ENCODE assay signal across 8 cellular contexts in genomic region chr19:55160128-55160985, GRCh38. TPM values are rescaled to one million over a fixed set of nuclear protein-coding genes. Genes with fewer than 3 reads are reported as not detected.
A peak's percentile ranks its signal among the peaks of the same experiment; 100 is the strongest.
DNase-seq lines count a peak whose midpoint lies in the region; ATAC-seq, FAIRE-seq and TF ChIP-seq lines count a peak whose summit lies in the region.

No MANE protein-coding gene starts in this region.

- H3K4me1 ChIP-seq in SK-N-SH (ENCODE audit: control insufficient read depth in 1 of 2, insufficient read depth in 2 of 2, low read depth in 1 of 2, low read length in 1 of 2) (peaks cover 0 to 10% of the 10 kb centered on the region in 2 experiments; a peak in 1 of 4 replicates), parathyroid adenoma (no peaks in the 10 kb centered on the region)

- H3K4me3 ChIP-seq in SK-N-SH (ENCODE audit: low read depth in 2 of 2, low read length in 1 of 2) (peak overlapping the region in 1 of 2 experiments; percentile 52; a peak in 1 of 4 replicates), parathyroid adenoma (ENCODE audit: low read depth, low read length) (no peak overlapping the region)

- H3K27ac ChIP-seq in SK-N-SH (ENCODE audit: low read depth in 2 of 2, low read length in 1 of 2), result no peak overlapping the region
- H3K27ac ChIP-seq in parathyroid adenoma, result no peak overlapping the region

- TF ChIP-seq CTCF in SK-N-SH (IDR thresholded peaks at IDR 0.05), result peak; percentile 90
- TF ChIP-seq CTCF in parathyroid adenoma (IDR thresholded peaks at IDR 0.05), result peak; percentile 93
- peak; percentile 95 for TF ChIP-seq CTCF in type B pancreatic cell (conservative IDR thresholded peaks at IDR 0.05)

- H2AFZ ChIP-seq in SK-N-SH (ENCODE audit: low read depth), result no peak overlapping the region
- no peak overlapping the region for H2AFZ ChIP-seq in parathyroid adenoma

- ATAC-seq in GM21367 (IDR thresholded peaks at IDR 0.05; ENCODE audit: unreplicated experiment), result peak; percentile 55

- peak overlapping the region; percentile 60 for H3K4me3 Mint-ChIP-seq in type B pancreatic cell

- H3K27me3 ChIP-seq in SK-N-SH (ENCODE audit: insufficient read depth), result peaks cover 21% of the 10 kb centered on the region
- H3K27me3 ChIP-seq in parathyroid adenoma (ENCODE audit: control insufficient read depth, insufficient read depth, low read length), result no peaks in the 10 kb centered on the region

- no peak overlapping the region for H3K9ac ChIP-seq in SK-N-SH
- no peak overlapping the region for H3K9ac ChIP-seq in parathyroid adenoma

- no peaks in the 10 kb centered on the region for H3K9me3 Mint-ChIP-seq in type B pancreatic cell

- TF ChIP-seq RAD21 in SK-N-SH (IDR thresholded peaks at IDR 0.05; ENCODE audit: low read length), result peak; percentile 71

- H3K27ac Mint-ChIP-seq in type B pancreatic cell, result no peak overlapping the region

- no peak for FAIRE-seq in frontal cortex (lab: Jason Lieb, UNC)

- DNase-seq in Ammon's horn (ENCODE audit: low spot score) (peak; percentile 57), NCI-H1105 (lab: John Stamatoyannopoulos, UW) (peak; percentile 95), SK-N-SH (peak; percentile 98), activated gamma-delta T cell treated with Interleukin-2 at 50 U/mL for 16 hours (peak; percentile 81), frontal cortex (ENCODE audit: low spot score in 2 of 2) (peak; percentile 74 to 92), type B pancreatic cell (ENCODE audit: extremely low spot score, unreplicated experiment) (peak; percentile 93)

- H3K4me1 Mint-ChIP-seq in type B pancreatic cell (ENCODE audit: unreplicated experiment), result peaks cover 5% of the 10 kb centered on the region

- H3K27me3 Mint-ChIP-seq in type B pancreatic cell, result peaks cover 46% of the 10 kb centered on the region

- H3K36me3 Mint-ChIP-seq in type B pancreatic cell, result no peaks in the 10 kb centered on the region

- H3K36me3 ChIP-seq in SK-N-SH (replicated peaks in 1 of 2; ENCODE audit: control insufficient read depth in 1 of 2, insufficient read depth in 2 of 2, low read length in 1 of 2) (no peaks in the 10 kb centered on the region), parathyroid adenoma (ENCODE audit: control insufficient read depth, insufficient read depth, low read length) (no peaks in the 10 kb centered on the region)

- no peaks in the 10 kb centered on the region for H4K20me1 ChIP-seq in SK-N-SH (ENCODE audit: insufficient read depth)

- H3K9me2 ChIP-seq in SK-N-SH, result no peaks in the 10 kb centered on the region

- H3K79me2 ChIP-seq in SK-N-SH (ENCODE audit: insufficient read depth) (no peaks in the 10 kb centered on the region), parathyroid adenoma (no peaks in the 10 kb centered on the region)

- 10% methylated on average over 18 of the region's 33 CpGs for WGBS in SK-N-SH (ENCODE audit: low lambda C conversion rate)

- CTCF ChIA-PET in SK-N-SH (lab: Yijun Ruan, JAX), result interaction anchor here (0.7 to 3.8 kb wide), 39 partner anchors 9 to 978 kb away, joined by 3 to 116 read pairs (median 4); partner anchors contain the start of genes PPP1R12C, PPP6R1 and SYT5

- H3F3A ChIP-seq in SK-N-SH (replicated peaks; ENCODE audit: insufficient read depth), result peaks cover 7% of the 10 kb centered on the region

- POLR2A ChIA-PET in SK-N-SH (lab: Yijun Ruan, JAX), result interaction anchor here (0.6 to 1.1 kb wide), 4 partner anchors 20 to 1166 kb away, joined by 3 to 4 read pairs (median 3); partner anchors contain the start of genes PPP6R1 and UBE2S

- H3K9me3 ChIP-seq in SK-N-SH (no peaks in the 10 kb centered on the region), parathyroid adenoma (ENCODE audit: control insufficient read depth, low read length) (no peaks in the 10 kb centered on the region)

- no peak for TF ChIP-seq EP300 in SK-N-SH (IDR thresholded peaks at IDR 0.05; ENCODE audit: borderline replicate concordance in 1 of 2, low read depth in 1 of 2, low read length in 1 of 2)

- H3K4me2 ChIP-seq in SK-N-SH (no peak overlapping the region), parathyroid adenoma (ENCODE audit: low read length) (no peak overlapping the region)

TF ChIP-seq in SK-N-SH, 30 proteins besides CTCF, POLR2A, EP300 and RAD21:
- TF ChIP-seq FOXJ3 (CRISPR knock-in tag; IDR thresholded peaks at IDR 0.05) (no peak), FOSL2 (IDR thresholded peaks at IDR 0.05; ENCODE audit: borderline replicate concordance, low read depth) (no peak), TEAD4 (IDR thresholded peaks at IDR 0.05; ENCODE audit: borderline replicate concordance, insufficient read depth) (no peak), FOXM1 (IDR thresholded peaks at IDR 0.05; ENCODE audit: low read depth) (no peak), SMC3 (IDR thresholded peaks at IDR 0.05; ENCODE audit: low read depth, low read length) (peak; percentile 56), MXI1 (IDR thresholded peaks at IDR 0.05; ENCODE audit: low read depth, low read length) (peak; percentile 63; the same call in 1 of the 2 replicates), RFX5 (IDR thresholded peaks at IDR 0.05; ENCODE audit: low read length) (no peak), MAX (IDR thresholded peaks at IDR 0.05; ENCODE audit: low read depth) (peak; percentile 73)
- TF ChIP-seq, protein P1, sequence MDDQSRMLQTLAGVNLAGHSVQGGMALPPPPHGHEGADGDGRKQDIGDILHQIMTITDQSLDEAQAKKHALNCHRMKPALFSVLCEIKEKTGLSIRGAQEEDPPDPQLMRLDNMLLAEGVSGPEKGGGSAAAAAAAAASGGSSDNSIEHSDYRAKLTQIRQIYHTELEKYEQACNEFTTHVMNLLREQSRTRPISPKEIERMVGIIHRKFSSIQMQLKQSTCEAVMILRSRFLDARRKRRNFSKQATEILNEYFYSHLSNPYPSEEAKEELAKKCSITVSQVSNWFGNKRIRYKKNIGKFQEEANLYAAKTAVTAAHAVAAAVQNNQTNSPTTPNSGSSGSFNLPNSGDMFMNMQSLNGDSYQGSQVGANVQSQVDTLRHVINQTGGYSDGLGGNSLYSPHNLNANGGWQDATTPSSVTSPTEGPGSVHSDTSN (IDR thresholded peaks at IDR 0.05), result no peak

RNA-seq across cellular contexts. Expression of gene TNNI3, which starts 2.8 kb away (rescaled TPM):
- 9.1 and 11.4 TPM in 2 replicates for polyA plus RNA-seq in SK-N-SH (2012; rRNA removed)
- polyA plus RNA-seq in SK-N-SH (2012; cell fraction: cytosol; rRNA removed), result 8.5 and 9.3 TPM in 2 replicates
- polyA plus RNA-seq in SK-N-SH (2012; cell fraction: nucleus; rRNA removed), result 6.4 and 7.0 TPM in 2 replicates
- total RNA-seq in frontal cortex (0.41 TPM), type B pancreatic cell (ENCODE audit: low replicate concordance) (2.1 and 4.3 TPM in 2 replicates)

RNA-seq across cellular contexts. Expression of gene DNAAF3, which starts 6.1 kb away (rescaled TPM):
- polyA plus RNA-seq in SK-N-SH (2012; rRNA removed), result 2.4 and 2.5 TPM in 2 replicates
- polyA plus RNA-seq in SK-N-SH (2012; cell fraction: cytosol; rRNA removed), result 0.53 and 0.93 TPM in 2 replicates
- 10.9 and 16.6 TPM in 2 replicates for polyA plus RNA-seq in SK-N-SH (2012; cell fraction: nucleus; rRNA removed)
- not detected for total RNA-seq in frontal cortex
- total RNA-seq in type B pancreatic cell (ENCODE audit: low replicate concordance), result 5.9 and 12.2 TPM in 2 replicates

RNA-seq across cellular contexts. Expression of gene TNNT1, which starts 11.4 kb away (rescaled TPM):
- polyA plus RNA-seq in SK-N-SH (2012; rRNA removed), result 27.1 and 39.5 TPM in 2 replicates
- 30.8 and 37.4 TPM in 2 replicates for polyA plus RNA-seq in SK-N-SH (2012; cell fraction: cytosol; rRNA removed)
- 9.5 and 13.7 TPM in 2 replicates for polyA plus RNA-seq in SK-N-SH (2012; cell fraction: nucleus; rRNA removed)
- 2.4 TPM for total RNA-seq in frontal cortex
- total RNA-seq in type B pancreatic cell (ENCODE audit: low replicate concordance), result 27.6 and 83.1 TPM in 2 replicates

RNA-seq across cellular contexts. Expression of gene SYT5, which starts 19.7 kb away (rescaled TPM):
- 0.21 and 0.39 TPM in 2 replicates for polyA plus RNA-seq in SK-N-SH (2012; rRNA removed)
- 0.36 and 1.2 TPM in 2 replicates for polyA plus RNA-seq in SK-N-SH (2012; cell fraction: cytosol; rRNA removed)
- 1.1 and 2.2 TPM in 2 replicates for polyA plus RNA-seq in SK-N-SH (2012; cell fraction: nucleus; rRNA removed)
- total RNA-seq in frontal cortex (33.0 TPM), type B pancreatic cell (ENCODE audit: low replicate concordance) (5.0 and 9.1 TPM in 2 replicates)

RNA-seq across cellular contexts. Expression of gene PPP1R12C, which starts 42.9 kb away (rescaled TPM):
- 83.9 and 87.3 TPM in 2 replicates for polyA plus RNA-seq in SK-N-SH (2012; rRNA removed)
- 20.3 and 29.1 TPM in 2 replicates for polyA plus RNA-seq in SK-N-SH (2012; cell fraction: cytosol; rRNA removed)
- 571 and 748 TPM in 2 replicates for polyA plus RNA-seq in SK-N-SH (2012; cell fraction: nucleus; rRNA removed)
- total RNA-seq in frontal cortex (16.7 TPM), type B pancreatic cell (ENCODE audit: low replicate concordance) (102 and 113 TPM in 2 replicates)
